In the genomic region with DNA sequence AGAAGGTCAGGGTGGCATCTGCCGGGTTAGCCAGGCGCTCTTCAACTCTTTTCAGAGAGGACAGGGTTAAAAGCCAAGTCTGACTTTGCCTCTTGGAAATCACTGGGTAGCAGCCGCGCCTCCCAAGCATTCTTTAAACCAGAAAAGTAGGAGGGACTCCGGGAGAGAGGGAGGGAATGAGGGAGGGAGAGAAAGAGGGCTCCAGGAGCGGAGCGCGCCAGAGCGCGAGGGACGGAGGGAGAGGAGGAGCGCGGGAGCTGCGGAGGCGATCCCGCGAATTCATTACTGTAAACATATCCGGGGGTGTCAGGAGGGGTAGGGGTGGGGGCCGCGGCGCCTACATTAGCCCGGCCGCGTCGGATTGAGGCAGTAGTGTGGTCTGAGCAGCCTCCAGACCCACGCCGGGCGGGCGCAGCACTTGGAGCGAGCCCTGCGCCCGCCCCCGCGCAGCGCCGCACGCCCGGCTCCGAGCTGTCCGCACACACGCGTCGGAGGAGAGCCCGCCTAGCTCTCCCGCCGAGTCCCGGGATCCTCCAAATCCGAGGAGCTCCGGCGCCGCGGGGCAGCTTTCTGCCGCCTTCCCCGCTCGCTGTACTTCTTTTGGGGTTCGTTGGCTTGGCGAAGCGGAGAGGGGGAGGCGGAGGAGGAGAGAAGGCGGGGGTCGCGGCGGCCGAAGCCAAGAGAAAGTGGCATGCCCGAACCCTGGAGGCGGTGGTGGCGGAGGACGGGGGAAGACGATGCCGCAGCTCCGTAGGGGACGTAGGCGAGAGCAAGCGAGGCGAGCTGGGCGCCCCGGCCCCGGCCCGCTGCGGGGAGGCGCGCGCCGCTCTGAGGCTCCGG, we compare ENCODE assay signal across 9 cellular contexts. TPM values are rescaled to one million over a fixed set of nuclear protein-coding genes. Genes with fewer than 3 reads are reported as not detected.
A peak's percentile ranks its signal among the peaks of the same experiment; 100 is the strongest.
DNase-seq lines count a peak whose midpoint lies in the region; FAIRE-seq and TF ChIP-seq lines count a peak whose summit lies in the region.
"Had no signal": no experiment of that assay in that cellular context is flagged by ENCODE, and none has a peak within 500 bp of the region (broad histone marks: within the 10 kb centered on the region; RNA-seq: fewer than 3 reads in every experiment).

No MANE protein-coding gene starts in this region.

- TF ChIP-seq CTCF in GM10266 (IDR thresholded peaks at IDR 0.05; ENCODE audit: control insufficient read depth, insufficient read depth, low read depth, missing control alignments) (no peak), transverse colon (IDR thresholded peaks at IDR 0.05) (no peak)

- H3K27me3 ChIP-seq in transverse colon = peaks cover 74% of the 10 kb centered on the region

- H3K4me1 Mint-ChIP-seq in activated CD4-positive, alpha-beta T cell treated with anti-CD3 and anti-CD28 coated beads, Interleukin-2, amount 10 ng/mL, durations not matched to agents 24 days and 14 days = peaks cover 7% of the 10 kb centered on the region

- TF ChIP-seq POLR2A in transverse colon (IDR thresholded peaks at IDR 0.05) = no peak

- no peak for TF ChIP-seq EP300 in transverse colon (IDR thresholded peaks at IDR 0.05; ENCODE audit: low read depth)

- peaks cover 71% of the 10 kb centered on the region for H3K27me3 Mint-ChIP-seq in activated CD4-positive, alpha-beta T cell treated with anti-CD3 and anti-CD28 coated beads, Interleukin-2, amount 10 ng/mL, durations not matched to agents 24 days and 14 days

- DNase-seq in GM10266 (ENCODE audit: extremely low spot score) = peak; percentile 4
- peak; percentile 85 for DNase-seq in NCI-H748 (lab: John Stamatoyannopoulos, UW; ENCODE audit: unreplicated experiment)
- DNase-seq in epithelial cell of prostate (ENCODE audit: low read depth, low spot score) = no peak
- peak; percentile 73 to 74 for DNase-seq in lung microvascular endothelial cell (ENCODE audit: low read depth in 2 of 2)
- no peak for DNase-seq in transverse colon
- DNase-seq in GM19239 (ENCODE audit: insufficient read length, low spot score) = no peak
- DNase-seq in NCI-H2196 treated with DMSO at 0.1 percent for 48 hours (lab: John Stamatoyannopoulos, UW; ENCODE audit: unreplicated experiment) = no peak
- no peak for DNase-seq in activated CD4-positive, alpha-beta T cell treated with anti-CD3 and anti-CD28 coated beads, Interleukin-2, amount 10 ng/mL, durations not matched to agents 24 days and 14 days

- no peaks in the 10 kb centered on the region for H3K9me3 ChIP-seq in transverse colon

- H3K4me3 ChIP-seq in transverse colon = peak overlapping the region; percentile 35 to 53 (median 38)

- 4 to 24% methylated on average over 5 to 61 of the region's 85 CpGs for WGBS in transverse colon (ENCODE audit: low coverage in 1 of 2), 2 donors

- intact Hi-C loops in transverse colon (cut with DNase I; ENCODE audit: low total_unique reads) = no loop called here
- intact Hi-C loops in activated CD4-positive, alpha-beta T cell treated with anti-CD3 and anti-CD28 coated beads, Interleukin-2, amount 10 ng/mL, durations not matched to agents 24 days and 14 days (cut with micrococcal nuclease) = no loop called here

- no peak overlapping the region for H3K4me3 Mint-ChIP-seq in activated CD4-positive, alpha-beta T cell treated with anti-CD3 and anti-CD28 coated beads, Interleukin-2, amount 10 ng/mL, durations not matched to agents 24 days and 14 days

- H3K9me3 Mint-ChIP-seq in activated CD4-positive, alpha-beta T cell treated with anti-CD3 and anti-CD28 coated beads, Interleukin-2, amount 10 ng/mL, durations not matched to agents 24 days and 14 days = peaks cover 3% of the 10 kb centered on the region

- no peak for FAIRE-seq in GM19239 (lab: Jason Lieb, UNC)

- peaks cover 0 to 35% (median 14%) of the 10 kb centered on the region in 4 donors for H3K4me1 ChIP-seq in transverse colon

- H3K27ac Mint-ChIP-seq in activated CD4-positive, alpha-beta T cell treated with anti-CD3 and anti-CD28 coated beads, Interleukin-2, amount 10 ng/mL, durations not matched to agents 24 days and 14 days = no peak overlapping the region

- peak overlapping the region; percentile 94 for H3K27ac ChIP-seq in epithelial cell of prostate
- H3K27ac ChIP-seq in transverse colon = peak overlapping the region; percentile 30 to 63 (median 52)

- no peaks in the 10 kb centered on the region for H3K36me3 ChIP-seq in transverse colon

- peaks cover 4% of the 10 kb centered on the region for H3K36me3 Mint-ChIP-seq in activated CD4-positive, alpha-beta T cell treated with anti-CD3 and anti-CD28 coated beads, Interleukin-2, amount 10 ng/mL, durations not matched to agents 24 days and 14 days (ENCODE audit: low read depth)
- H3K36me3 Mint-ChIP-seq: IgD-negative memory B cell had no signal

- in situ Hi-C loops in transverse colon (cut with MboI; ENCODE audit: low pct_ligation_motif_present in 1 of 4, low pct_unique_long_range_greater_than_20kb in 1 of 4, low sequenced_read_pairs in 3 of 4) = no loop called here

RNA-seq across cellular contexts. Expression of gene FLRT2, which starts 3.3 kb away (rescaled TPM):
- 86.5 and 139 TPM in 2 replicates for total RNA-seq in lung microvascular endothelial cell
- total RNA-seq in transverse colon = 1 to 10 TPM; 3.4 to 7.0 (median 4.0) TPM
- not detected in 2 replicates for total RNA-seq in activated CD4-positive, alpha-beta T cell treated with anti-CD3 and anti-CD28 coated beads, Interleukin-2, amount 10 ng/mL, durations not matched to agents 24 days and 14 days

Comparison
In these comparisons a context has a peak if more than half of its experiments do, and no peak if none do; other contexts are left out.
1. DNase-seq: peak in GM10266 (single experiment), NCI-H748 (single experiment) and lung microvascular endothelial cell (2 of 2); none in epithelial cell of prostate (single experiment), transverse colon (single experiment), GM19239 (single experiment), NCI-H2196 treated with DMSO at 0.1 percent for 48 hours (single experiment) and activated CD4-positive, alpha-beta T cell treated with anti-CD3 and anti-CD28 coated beads, Interleukin-2, amount 10 ng/mL, durations not matched to agents 24 days and 14 days (single experiment).
2. RNA of gene FLRT2, which starts 3.3 kb away (total RNA-seq): 86.5 to 139 TPM in lung microvascular endothelial cell; 3.4 to 7.0 TPM in transverse colon and not detected in activated CD4-positive, alpha-beta T cell treated with anti-CD3 and anti-CD28 coated beads, Interleukin-2, amount 10 ng/mL, durations not matched to agents 24 days and 14 days; every median in the first group is over 10 times any median in the second.